Comparison of ENCODE assay signal across 15 cellular contexts in the genomic region with DNA sequence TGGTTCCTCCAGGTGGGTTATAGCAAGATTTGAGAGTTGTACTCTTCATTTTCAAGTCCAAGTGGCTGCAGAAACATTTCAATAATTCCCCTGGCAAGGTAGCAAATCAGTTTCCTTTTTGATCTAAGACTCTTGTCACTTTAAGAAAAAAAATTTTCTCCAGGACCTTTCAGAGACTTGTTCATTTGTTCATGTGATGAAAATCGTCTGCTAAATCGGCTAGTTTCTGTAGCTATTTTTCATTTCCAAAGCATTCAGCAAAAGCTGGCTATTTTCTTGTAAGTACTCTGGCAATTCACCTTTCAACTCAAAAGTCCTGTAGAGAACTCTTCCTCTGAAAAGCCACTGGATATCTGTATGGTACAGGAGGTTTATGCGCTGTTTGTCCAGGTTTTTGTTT.
"Had no signal": no experiment of that assay in that cellular context is flagged by ENCODE, and none has a peak within 500 bp of the region (broad histone marks: within the 10 kb centered on the region; RNA-seq: fewer than 3 reads in every experiment).

No MANE protein-coding gene starts in this region.

- H3K27me3 ChIP-seq: heart right ventricle, neural progenitor cell had no signal

- H3K9ac ChIP-seq: neural progenitor cell had no signal

- H3K36me3 Mint-ChIP-seq: neural progenitor cell had no signal

- H3K4me1 ChIP-seq: heart right ventricle, neural progenitor cell, prostate gland had no signal

- H3K27ac Mint-ChIP-seq: activated CD8-positive, alpha-beta T cell treated with anti-CD3 and anti-CD28 coated beads, Interleukin-2, amount 10 ng/mL, durations not matched to agents 7 days and 5 days; activated naive CD8-positive, alpha-beta T cell; activated T-helper 17 cell treated with anti-CD3 and anti-CD28 coated beads, Interleukin-2, amount 50 U/mL, for 72 hours; naive thymus-derived CD8-positive, alpha-beta T cell; neural progenitor cell had no signal

- H3K4me2 ChIP-seq: neural progenitor cell had no signal

- DNase-seq: activated CD4-positive, alpha-beta T cell treated with anti-CD3 and anti-CD28 coated beads for 1 hour; activated CD4-positive, alpha-beta T cell treated with anti-CD3 and anti-CD28 coated beads, Interleukin-2, amount 50 U/mL, for 1 hour; activated CD8-positive, alpha-beta T cell treated with anti-CD3 and anti-CD28 coated beads, Interleukin-2, amount 10 ng/mL, durations not matched to agents 7 days and 5 days; heart right ventricle; islet precursor cell; left cardiac atrium; naive thymus-derived CD8-positive, alpha-beta T cell; stimulated activated CD4-positive, alpha-beta T cell treated with anti-CD3 and anti-CD28 coated beads, Interleukin-4, amount 100 ng/mL, for 24 hours; stimulated activated naive CD4-positive, alpha-beta T cell treated with Interleukin-2 at 50 U/mL for 16 hours; T-helper 1 cell had no signal

- H3K27ac ChIP-seq: epithelial cell of prostate, heart right ventricle, neural progenitor cell had no signal

- ATAC-seq: activated CD8-positive, alpha-beta T cell treated with anti-CD3 and anti-CD28 coated beads, Interleukin-2, amount 10 ng/mL, durations not matched to agents 7 days and 5 days; left cardiac atrium; naive thymus-derived CD8-positive, alpha-beta T cell had no signal

- H3K36me3 ChIP-seq: heart right ventricle, neural progenitor cell, prostate gland had no signal

- H3K4me1 Mint-ChIP-seq: activated T-helper 17 cell treated with anti-CD3 and anti-CD28 coated beads, Interleukin-2, amount 50 U/mL, for 72 hours; naive thymus-derived CD8-positive, alpha-beta T cell; neural progenitor cell had no signal

- H3K4me3 ChIP-seq: heart right ventricle, neural progenitor cell, prostate gland had no signal

- H3K4me3 Mint-ChIP-seq: activated CD8-positive, alpha-beta T cell treated with anti-CD3 and anti-CD28 coated beads, Interleukin-2, amount 10 ng/mL, durations not matched to agents 7 days and 5 days; activated naive CD8-positive, alpha-beta T cell; activated T-helper 17 cell treated with anti-CD3 and anti-CD28 coated beads, Interleukin-2, amount 50 U/mL, for 72 hours; naive thymus-derived CD8-positive, alpha-beta T cell; neural progenitor cell had no signal

- H3K9me3 Mint-ChIP-seq: activated T-helper 17 cell treated with anti-CD3 and anti-CD28 coated beads, Interleukin-2, amount 50 U/mL, for 72 hours; neural progenitor cell had no signal

- H2AFZ ChIP-seq: neural progenitor cell had no signal

- H3K9me3 ChIP-seq: prostate gland had no signal
